13 cellular contexts compared by ENCODE assay signal in the genomic region with DNA sequence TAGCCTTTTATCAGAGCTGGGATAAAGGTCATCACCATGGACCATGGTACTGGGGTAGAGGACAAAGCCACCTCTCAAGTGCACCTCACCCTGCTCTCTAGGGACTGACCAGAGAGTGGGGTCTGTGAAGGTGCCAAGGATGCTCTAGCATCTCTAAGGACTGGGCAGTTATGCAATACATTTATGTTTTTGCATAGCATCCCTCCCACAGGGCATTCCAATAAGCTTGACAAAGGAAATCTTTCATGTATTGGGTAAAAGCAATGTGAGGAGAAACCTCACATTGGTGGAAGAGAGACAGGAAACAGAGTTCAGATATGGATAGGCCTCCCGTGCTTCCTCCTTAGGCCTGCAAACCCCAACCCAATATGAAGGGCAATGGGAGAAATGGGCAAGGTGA.
"Had no signal": no experiment of that assay in that cellular context is flagged by ENCODE, and none has a peak within 500 bp of the region (broad histone marks: within the 10 kb centered on the region; RNA-seq: fewer than 3 reads in every experiment).

No MANE protein-coding gene starts in this region.

- H3K27me3 ChIP-seq: brain microvascular endothelial cell, stomach had no signal

- H3K27ac ChIP-seq: brain microvascular endothelial cell, stomach had no signal

- ATAC-seq: activated CD8-positive, alpha-beta T cell treated with anti-CD3 and anti-CD28 coated beads for 36 hours; activated naive CD8-positive, alpha-beta T cell treated with anti-CD3 and anti-CD28 coated beads, Interleukin-2, amount 50 U/mL, for 24 hours; left cardiac atrium had no signal

- DNase-seq: activated B cell treated with CpG ODN at 0.5 μM for 24 hours; activated CD4-positive, alpha-beta T cell treated with anti-CD3 and anti-CD28 coated beads for 48 hours; activated CD8-positive, alpha-beta T cell treated with anti-CD3 and anti-CD28 coated beads for 36 hours; activated naive CD4-positive, alpha-beta T cell treated with anti-CD3 and anti-CD28 coated beads for 36 hours; activated naive CD8-positive, alpha-beta T cell treated with anti-CD3 and anti-CD28 coated beads, Interleukin-2, amount 50 U/mL, for 24 hours; activated T-cell treated with anti-CD3 and anti-CD28 coated beads, Interleukin-2, amount 50 U/mL, for 1 hour; anterior cingulate cortex; brain microvascular endothelial cell; effector CD8-positive, alpha-beta T cell; left cardiac atrium; mesendoderm; retina; stomach had no signal

- H3K9me3 ChIP-seq: stomach had no signal

- H3K36me3 ChIP-seq: brain microvascular endothelial cell, stomach had no signal

- H3K4me3 ChIP-seq: stomach had no signal
